Comparison of ENCODE assay signal across 1 cellular context in genomic region chr18:25675123-25675850, GRCh38.
TF ChIP-seq lines count a peak whose summit lies in the region.

No MANE protein-coding gene starts in this region.

TF ChIP-seq in GM23338, 12 proteins besides CTCF, POLR2A, EP300 and RAD21 (continued from another document):
- TF ChIP-seq, protein P1, sequence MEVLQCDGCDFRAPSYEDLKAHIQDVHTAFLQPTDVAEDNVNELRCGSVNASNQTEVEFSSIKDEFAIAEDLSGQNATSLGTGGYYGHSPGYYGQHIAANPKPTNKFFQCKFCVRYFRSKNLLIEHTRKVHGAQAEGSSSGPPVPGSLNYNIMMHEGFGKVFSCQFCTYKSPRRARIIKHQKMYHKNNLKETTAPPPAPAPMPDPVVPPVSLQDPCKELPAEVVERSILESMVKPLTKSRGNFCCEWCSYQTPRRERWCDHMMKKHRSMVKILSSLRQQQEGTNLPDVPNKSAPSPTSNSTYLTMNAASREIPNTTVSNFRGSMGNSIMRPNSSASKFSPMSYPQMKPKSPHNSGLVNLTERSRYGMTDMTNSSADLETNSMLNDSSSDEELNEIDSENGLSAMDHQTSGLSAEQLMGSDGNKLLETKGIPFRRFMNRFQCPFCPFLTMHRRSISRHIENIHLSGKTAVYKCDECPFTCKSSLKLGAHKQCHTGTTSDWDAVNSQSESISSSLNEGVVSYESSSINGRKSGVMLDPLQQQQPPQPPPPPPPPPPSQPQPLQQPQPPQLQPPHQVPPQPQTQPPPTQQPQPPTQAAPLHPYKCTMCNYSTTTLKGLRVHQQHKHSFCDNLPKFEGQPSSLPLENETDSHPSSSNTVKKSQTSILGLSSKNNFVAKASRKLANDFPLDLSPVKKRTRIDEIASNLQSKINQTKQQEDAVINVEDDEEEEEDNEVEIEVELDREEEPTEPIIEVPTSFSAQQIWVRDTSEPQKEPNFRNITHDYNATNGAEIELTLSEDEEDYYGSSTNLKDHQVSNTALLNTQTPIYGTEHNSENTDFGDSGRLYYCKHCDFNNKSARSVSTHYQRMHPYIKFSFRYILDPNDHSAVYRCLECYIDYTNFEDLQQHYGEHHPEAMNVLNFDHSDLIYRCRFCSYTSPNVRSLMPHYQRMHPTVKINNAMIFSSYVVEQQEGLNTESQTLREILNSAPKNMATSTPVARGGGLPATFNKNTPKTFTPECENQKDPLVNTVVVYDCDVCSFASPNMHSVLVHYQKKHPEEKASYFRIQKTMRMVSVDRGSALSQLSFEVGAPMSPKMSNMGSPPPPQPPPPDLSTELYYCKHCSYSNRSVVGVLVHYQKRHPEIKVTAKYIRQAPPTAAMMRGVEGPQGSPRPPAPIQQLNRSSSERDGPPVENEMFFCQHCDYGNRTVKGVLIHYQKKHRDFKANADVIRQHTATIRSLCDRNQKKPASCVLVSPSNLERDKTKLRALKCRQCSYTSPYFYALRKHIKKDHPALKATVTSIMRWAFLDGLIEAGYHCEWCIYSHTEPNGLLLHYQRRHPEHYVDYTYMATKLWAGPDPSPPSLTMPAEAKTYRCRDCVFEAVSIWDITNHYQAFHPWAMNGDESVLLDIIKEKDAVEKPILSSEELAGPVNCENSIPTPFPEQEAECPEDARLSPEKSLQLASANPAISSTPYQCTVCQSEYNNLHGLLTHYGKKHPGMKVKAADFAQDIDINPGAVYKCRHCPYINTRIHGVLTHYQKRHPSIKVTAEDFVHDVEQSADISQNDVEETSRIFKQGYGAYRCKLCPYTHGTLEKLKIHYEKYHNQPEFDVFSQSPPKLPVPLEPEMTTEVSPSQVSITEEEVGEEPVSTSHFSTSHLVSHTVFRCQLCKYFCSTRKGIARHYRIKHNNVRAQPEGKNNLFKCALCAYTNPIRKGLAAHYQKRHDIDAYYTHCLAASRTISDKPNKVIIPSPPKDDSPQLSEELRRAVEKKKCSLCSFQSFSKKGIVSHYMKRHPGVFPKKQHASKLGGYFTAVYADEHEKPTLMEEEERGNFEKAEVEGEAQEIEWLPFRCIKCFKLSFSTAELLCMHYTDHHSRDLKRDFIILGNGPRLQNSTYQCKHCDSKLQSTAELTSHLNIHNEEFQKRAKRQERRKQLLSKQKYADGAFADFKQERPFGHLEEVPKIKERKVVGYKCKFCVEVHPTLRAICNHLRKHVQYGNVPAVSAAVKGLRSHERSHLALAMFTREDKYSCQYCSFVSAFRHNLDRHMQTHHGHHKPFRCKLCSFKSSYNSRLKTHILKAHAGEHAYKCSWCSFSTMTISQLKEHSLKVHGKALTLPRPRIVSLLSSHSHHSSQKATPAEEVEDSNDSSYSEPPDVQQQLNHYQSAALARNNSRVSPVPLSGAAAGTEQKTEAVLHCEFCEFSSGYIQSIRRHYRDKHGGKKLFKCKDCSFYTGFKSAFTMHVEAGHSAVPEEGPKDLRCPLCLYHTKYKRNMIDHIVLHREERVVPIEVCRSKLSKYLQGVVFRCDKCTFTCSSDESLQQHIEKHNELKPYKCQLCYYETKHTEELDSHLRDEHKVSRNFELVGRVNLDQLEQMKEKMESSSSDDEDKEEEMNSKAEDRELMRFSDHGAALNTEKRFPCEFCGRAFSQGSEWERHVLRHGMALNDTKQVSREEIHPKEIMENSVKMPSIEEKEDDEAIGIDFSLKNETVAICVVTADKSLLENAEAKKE (CRISPR knock-in tag; IDR thresholded peaks at IDR 0.05) = peak; percentile 92
- TF ChIP-seq STAT1 (IDR thresholded peaks at IDR 0.05; ENCODE audit: unreplicated experiment) (no peak), ZNF331 (CRISPR knock-in tag; IDR thresholded peaks at IDR 0.05; ENCODE audit: low read depth) (no peak), NANOG (IDR thresholded peaks at IDR 0.05; ENCODE audit: borderline replicate concordance) (peak; percentile 78; the same call in 1 of the 2 replicates)
